In genomic region chr11:123653405-123653996, GRCh38 we compare ENCODE assay signal across 9 cellular contexts. TPM values are rescaled to one million over a fixed set of nuclear protein-coding genes. Genes with fewer than 3 reads are reported as not detected.
A peak's percentile ranks its signal among the peaks of the same experiment; 100 is the strongest.
DNase-seq lines count a peak whose midpoint lies in the region; ATAC-seq and TF ChIP-seq lines count a peak whose summit lies in the region.
"Had no signal": no experiment of that assay in that cellular context is flagged by ENCODE, and none has a peak within 500 bp of the region (broad histone marks: within the 10 kb centered on the region; RNA-seq: fewer than 3 reads in every experiment).

No MANE protein-coding gene starts in this region.

- TF ChIP-seq POLR2A in esophagus squamous epithelium (IDR thresholded peaks at IDR 0.05) (no peak), prostate gland (IDR thresholded peaks at IDR 0.05) (no peak)

- H3K4me3 ChIP-seq in esophagus squamous epithelium, result peak overlapping the region; percentile 36 to 69 (median 58)
- H3K4me3 ChIP-seq in prostate gland, result peak overlapping the region; percentile 30 to 54

- H3K9me3 ChIP-seq in esophagus squamous epithelium (no peaks in the 10 kb centered on the region), prostate gland (no peaks in the 10 kb centered on the region)
- H3K9me3 ChIP-seq: SJSA1 had no signal

- peaks cover 8 to 23% (median 10%) of the 10 kb centered on the region in 3 donors for H3K4me1 ChIP-seq in esophagus squamous epithelium
- no peaks in the 10 kb centered on the region for H3K4me1 ChIP-seq in prostate gland (replicated peaks)

- TF ChIP-seq CTCF in esophagus squamous epithelium (IDR thresholded peaks at IDR 0.05) (no peak), prostate gland (IDR thresholded peaks at IDR 0.05) (no peak)

- H3K27ac ChIP-seq in esophagus squamous epithelium, result peak overlapping the region in 2 of 4 donors; percentile 32 to 65
- H3K27ac ChIP-seq in prostate gland, result peak overlapping the region in 1 of 2 donors; percentile 64
- H3K27ac ChIP-seq: SJSA1 had no signal

- H3K36me3 ChIP-seq in esophagus squamous epithelium (no peaks in the 10 kb centered on the region), prostate gland (no peaks in the 10 kb centered on the region)
- H3K36me3 ChIP-seq: SJSA1 had no signal

- H3K27me3 ChIP-seq in esophagus squamous epithelium (peaks cover 0 to 78% (median 0%) of the 10 kb centered on the region in 4 donors), prostate gland (replicated peaks; ENCODE audit: insufficient read depth) (no peaks in the 10 kb centered on the region)

- 17 to 19% methylated on average over 9 to 14 of the region's 21 CpGs for WGBS in esophagus squamous epithelium, 2 donors
- 12% methylated on average over 20 of the region's 21 CpGs for WGBS in prostate gland

- intact Hi-C loops in esophagus squamous epithelium (cut with DNase I), result no loop called here
- intact Hi-C loops in prostate gland (cut with DNase I), result no loop called here

- peak; percentile 6 for DNase-seq in DMS153 treated with DMSO at 0.1 percent for 48 hours (lab: John Stamatoyannopoulos, UW; ENCODE audit: unreplicated experiment)
- DNase-seq in DMS153 (lab: John Stamatoyannopoulos, UW), result no peak
- peak; percentile 59 for DNase-seq in NCI-H69 (lab: John Stamatoyannopoulos, UW)
- DNase-seq in esophagus squamous epithelium (lab: John Stamatoyannopoulos, UW), result no peak
- no peak for DNase-seq in prostate gland (ENCODE audit: low spot score)
- no peak for DNase-seq in EL

- ATAC-seq in HG02870 (IDR thresholded peaks at IDR 0.05; ENCODE audit: unreplicated experiment) (no peak), GM21515 (IDR thresholded peaks at IDR 0.05; ENCODE audit: unreplicated experiment) (no peak)

RNA-seq across cellular contexts. Expression of gene SCN3B, which starts 0.9 kb away (rescaled TPM):
- total RNA-seq in esophagus squamous epithelium (1 to 10 TPM in 1 of 4 donors, under 1 TPM in 2, not detected in 1; 0.06 to 3.4 (median 0.83) TPM), prostate gland (1 to 10 TPM; 2.5 to 3.5 TPM)

Comparison
In these comparisons a context has a peak if more than half of its experiments do, and no peak if none do; other contexts are left out.
1. DNase-seq: peak in DMS153 treated with DMSO at 0.1 percent for 48 hours (single experiment) and NCI-H69 (single experiment); none in DMS153 (single experiment), esophagus squamous epithelium (single experiment), prostate gland (single experiment) and EL (single experiment).